In genomic region chr10:79429751-79430150, GRCh38 we compare ENCODE assay signal across 21 cellular contexts.
"Had no signal": no experiment of that assay in that cellular context is flagged by ENCODE, and none has a peak within 500 bp of the region (broad histone marks: within the 10 kb centered on the region; RNA-seq: fewer than 3 reads in every experiment).

No MANE protein-coding gene starts in this region.

- DNase-seq: activated CD4-positive, alpha-beta T cell treated with anti-CD3 and anti-CD28 coated beads, Interleukin-2, amount 50 U/mL, for 4 hours; activated effector memory CD4-positive, alpha-beta T cell treated with anti-CD3 and anti-CD28 coated beads, Interleukin-2, amount 50 U/mL, for 16 hours; activated T-cell treated with anti-CD3 and anti-CD28 coated beads, Interleukin-2, amount 50 U/mL, for 72 hours; adrenal gland; dermis blood vessel endothelial cell; effector memory CD4-positive, alpha-beta T cell; hypothalamus; left ventricle myocardium superior; mucosa of descending colon; naive thymus-derived CD4-positive, alpha-beta T cell; stimulated activated CD4-positive, alpha-beta T cell treated with anti-CD3 and anti-CD28 coated beads, Interleukin-12 subunit alpha, Interleukin-12 subunit beta, amount 100 ng/mL, for 4 hours; stimulated activated CD4-positive, alpha-beta T cell treated with anti-CD3 and anti-CD28 coated beads, Interleukin-1b, Interleukin-23, amount 100 ng/mL, for 48 hours; stimulated activated CD8-positive, alpha-beta memory T cell treated with anti-CD3 and anti-CD28 coated beads, Interleukin-4, amount 100 ng/mL, for 48 hours; stimulated activated naive CD4-positive, alpha-beta T cell had no signal

- H3K36me3 ChIP-seq: neutrophil, pancreas had no signal

- H3K4me3 ChIP-seq: adrenal gland, cardiac muscle cell, mucosa of descending colon, pancreas, SK-N-MC had no signal

- H3K27me3 ChIP-seq: adrenal gland, cardiac muscle cell, neutrophil, pancreas had no signal

- H3K27ac Mint-ChIP-seq: activated naive CD4-positive, alpha-beta T cell treated with anti-CD3 and anti-CD28 coated beads, Interleukin-2, amount 50 U/mL, for 24 hours; activated T-cell treated with anti-CD3 and anti-CD28 coated beads, Interleukin-2, amount 50 U/mL, for 72 hours; naive thymus-derived CD4-positive, alpha-beta T cell; T-helper 2 cell treated with Interferon-gamma antibody and Interleukin-4, amounts not matched to agents 5 μg/mL and 100 μg/mL, for 36 hours; type B pancreatic cell had no signal

- H3K4me1 Mint-ChIP-seq: activated naive CD4-positive, alpha-beta T cell treated with anti-CD3 and anti-CD28 coated beads, Interleukin-2, amount 50 U/mL, for 24 hours had no signal

- H3K9me3 Mint-ChIP-seq: activated naive CD4-positive, alpha-beta T cell treated with anti-CD3 and anti-CD28 coated beads, Interleukin-2, amount 50 U/mL, for 24 hours; activated T-cell treated with anti-CD3 and anti-CD28 coated beads, Interleukin-2, amount 50 U/mL, for 72 hours; T-helper 2 cell treated with Interferon-gamma antibody and Interleukin-4, amounts not matched to agents 5 μg/mL and 100 μg/mL, for 36 hours had no signal

- H3K4me3 Mint-ChIP-seq: activated naive CD4-positive, alpha-beta T cell treated with anti-CD3 and anti-CD28 coated beads, Interleukin-2, amount 50 U/mL, for 24 hours; activated T-cell treated with anti-CD3 and anti-CD28 coated beads, Interleukin-2, amount 50 U/mL, for 72 hours; naive thymus-derived CD4-positive, alpha-beta T cell; T-helper 2 cell treated with Interferon-gamma antibody and Interleukin-4, amounts not matched to agents 5 μg/mL and 100 μg/mL, for 36 hours; type B pancreatic cell had no signal

- ATAC-seq: activated T-cell treated with anti-CD3 and anti-CD28 coated beads, Interleukin-2, amount 50 U/mL, for 72 hours; left ventricle myocardium superior; mucosa of descending colon; naive thymus-derived CD4-positive, alpha-beta T cell; pancreas had no signal

- H3K27me3 Mint-ChIP-seq: activated naive CD4-positive, alpha-beta T cell treated with anti-CD3 and anti-CD28 coated beads, Interleukin-2, amount 50 U/mL, for 24 hours; type B pancreatic cell had no signal

- H3K9me3 ChIP-seq: adrenal gland, mucosa of descending colon, neutrophil, pancreas had no signal

- H3K27ac ChIP-seq: cardiac muscle cell, neutrophil, pancreas, SK-N-MC had no signal
